Comparison of ENCODE assay signal across 1 cellular context in genomic region chr4:176291748-176292147, GRCh38.
TF ChIP-seq lines count a peak whose summit lies in the region.

No MANE protein-coding gene starts in this region.

TF ChIP-seq in K562, 482 proteins besides CTCF, POLR2A, EP300 and RAD21 (continues in another document):
- TF ChIP-seq SMARCA4 (IDR thresholded peaks at IDR 0.05) (0 out of 2 replicates have a peak, but pooled peaks have one; percentile 33), ZNF274 (IDR thresholded peaks at IDR 0.05; ENCODE audit: borderline replicate concordance, low read depth, low read length) (no peak), XRCC4 (IDR thresholded peaks at IDR 0.05; ENCODE audit: extremely low read depth, insufficient read depth, insufficient read length) (no peak), TFE3 (CRISPR knock-in tag; IDR thresholded peaks at IDR 0.05) (no peak), ZNF507 (tag; conservative IDR thresholded peaks at IDR 0.05) (no peak), ILF3 (IDR thresholded peaks at IDR 0.05; ENCODE audit: borderline replicate concordance) (no peak), ARHGAP35 (IDR thresholded peaks at IDR 0.05; ENCODE audit: partially characterized antibody) (no peak), C11orf30 (IDR thresholded peaks at IDR 0.05; ENCODE audit: low read depth) (peak; percentile 74), CEBPZ (IDR thresholded peaks at IDR 0.05; ENCODE audit: borderline replicate concordance, low read depth, low read length) (no peak), GATAD2B (IDR thresholded peaks at IDR 0.05; ENCODE audit: borderline replicate concordance) (no peak), BRF2 (IDR thresholded peaks at IDR 0.05; ENCODE audit: borderline replicate concordance, insufficient read depth, insufficient read length) (no peak), PPARD (CRISPR knock-in tag; IDR thresholded peaks at IDR 0.05) (no peak), ZNF24 (IDR thresholded peaks at IDR 0.05) (no peak), PTTG1 (tag; IDR thresholded peaks at IDR 0.05; ENCODE audit: low read depth) (no peak), CBX8 (IDR thresholded peaks at IDR 0.05; ENCODE audit: borderline replicate concordance, extremely low read depth, low read depth, low read length, poor library complexity, severe bottlenecking) (no peak), ARID1B (IDR thresholded peaks at IDR 0.05) (peak; percentile 55; the same call in 1 of the 2 replicates), STAT5A (IDR thresholded peaks at IDR 0.05; ENCODE audit: borderline replicate concordance, low read length) (peak; percentile 43; the same call in 1 of the 2 replicates), ZNF232 (CRISPR knock-in tag; IDR thresholded peaks at IDR 0.05) (no peak), E2F5 (CRISPR knock-in tag; IDR thresholded peaks at IDR 0.05) (no peak), ZNF77 (CRISPR knock-in tag; IDR thresholded peaks at IDR 0.05) (no peak), SMAD1 (IDR thresholded peaks at IDR 0.05; ENCODE audit: low read depth, low read length, partially characterized antibody) (no peak), POLR3G (IDR thresholded peaks at IDR 0.05; ENCODE audit: extremely low read depth, insufficient read length, insufficient replicate concordance) (no peak), NELFE (IDR thresholded peaks at IDR 0.05; ENCODE audit: insufficient read depth, insufficient read length) (no peak), RBM14 (IDR thresholded peaks at IDR 0.05; ENCODE audit: borderline replicate concordance, insufficient read depth, low read depth, low read length) (no peak), NEUROD1 (IDR thresholded peaks at IDR 0.05; ENCODE audit: borderline replicate concordance, low read depth, low read length, partially characterized antibody) (no peak), NFE2 (IDR thresholded peaks at IDR 0.05; ENCODE audit: low read depth) (peak; percentile 34; the same call in 1 of the 2 replicates), ZNF445 (CRISPR knock-in tag; IDR thresholded peaks at IDR 0.05; ENCODE audit: low read depth) (no peak), SMARCC2 (IDR thresholded peaks at IDR 0.05; ENCODE audit: low read depth) (no peak), ETV5 (CRISPR knock-in tag; IDR thresholded peaks at IDR 0.05; ENCODE audit: low read depth) (no peak), CBFA2T3 (IDR thresholded peaks at IDR 0.05) (no peak), ZNF830 (CRISPR knock-in tag; IDR thresholded peaks at IDR 0.05) (no peak), DPF2 (IDR thresholded peaks at IDR 0.05) (peak; percentile 56; the same call in 1 of the 2 replicates), MAFG (tag; conservative IDR thresholded peaks at IDR 0.05) (peak; percentile 33), MED1 (CRISPR knock-in tag; IDR thresholded peaks at IDR 0.05; ENCODE audit: borderline replicate concordance) (no peak), BACH1 (tag; IDR thresholded peaks at IDR 0.05) (no peak), ZNF408 (CRISPR knock-in tag; IDR thresholded peaks at IDR 0.05; ENCODE audit: low read depth) (no peak), HNRNPK (IDR thresholded peaks at IDR 0.05; ENCODE audit: low read depth, low read length, poor library complexity, severe bottlenecking) (no peak), TAF9B (IDR thresholded peaks at IDR 0.05; ENCODE audit: partially characterized antibody) (peak; percentile 26), RHOXF2B (CRISPR knock-in tag; conservative IDR thresholded peaks at IDR 0.05) (no peak), ZNF436 (CRISPR knock-in tag; IDR thresholded peaks at IDR 0.05) (no peak), TSHZ1 (CRISPR knock-in tag; IDR thresholded peaks at IDR 0.05) (no peak), IFI16 (CRISPR knock-in tag; IDR thresholded peaks at IDR 0.05) (no peak), SMARCE1 (IDR thresholded peaks at IDR 0.05) (0 out of 2 replicates have a peak, but pooled peaks have one; percentile 25), ZNF583 (CRISPR knock-in tag; IDR thresholded peaks at IDR 0.05) (no peak), MXI1 (IDR thresholded peaks at IDR 0.05; ENCODE audit: low read depth, low read length) (no peak), HDGF (IDR thresholded peaks at IDR 0.05) (no peak), HNRNPH1 (optimal IDR thresholded peaks at IDR 0.05; ENCODE audit: low read depth, low read length) (no peak), TOE1 (IDR thresholded peaks at IDR 0.05; ENCODE audit: borderline replicate concordance) (no peak), TOE1 (CRISPR knock-in tag; IDR thresholded peaks at IDR 0.05; ENCODE audit: borderline replicate concordance, low read depth) (no peak), YY1 (IDR thresholded peaks at IDR 0.05; ENCODE audit: borderline replicate concordance in 1 of 3, control insufficient read depth in 1 of 3, extremely low read depth in 1 of 3, insufficient read depth in 3 of 3, insufficient read length in 1 of 3, insufficient replicate concordance in 2 of 3, low read depth in 1 of 3, low read length in 2 of 3) (no peak), ZNF785 (CRISPR knock-in tag; IDR thresholded peaks at IDR 0.05) (no peak), OTX1 (CRISPR knock-in tag; IDR thresholded peaks at IDR 0.05) (no peak), BMI1 (IDR thresholded peaks at IDR 0.05; ENCODE audit: low read length) (no peak), THRAP3 (IDR thresholded peaks at IDR 0.05; ENCODE audit: borderline replicate concordance) (no peak), HDAC1 (IDR thresholded peaks at IDR 0.05) (no peak), HDAC3 (IDR thresholded peaks at IDR 0.05; ENCODE audit: borderline replicate concordance, partially characterized antibody) (no peak)
- TF ChIP-seq, protein P1, sequence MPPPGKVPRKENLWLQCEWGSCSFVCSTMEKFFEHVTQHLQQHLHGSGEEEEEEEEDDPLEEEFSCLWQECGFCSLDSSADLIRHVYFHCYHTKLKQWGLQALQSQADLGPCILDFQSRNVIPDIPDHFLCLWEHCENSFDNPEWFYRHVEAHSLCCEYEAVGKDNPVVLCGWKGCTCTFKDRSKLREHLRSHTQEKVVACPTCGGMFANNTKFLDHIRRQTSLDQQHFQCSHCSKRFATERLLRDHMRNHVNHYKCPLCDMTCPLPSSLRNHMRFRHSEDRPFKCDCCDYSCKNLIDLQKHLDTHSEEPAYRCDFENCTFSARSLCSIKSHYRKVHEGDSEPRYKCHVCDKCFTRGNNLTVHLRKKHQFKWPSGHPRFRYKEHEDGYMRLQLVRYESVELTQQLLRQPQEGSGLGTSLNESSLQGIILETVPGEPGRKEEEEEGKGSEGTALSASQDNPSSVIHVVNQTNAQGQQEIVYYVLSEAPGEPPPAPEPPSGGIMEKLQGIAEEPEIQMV (tag; conservative IDR thresholded peaks at IDR 0.05; ENCODE audit: low read depth), result no peak
- TF ChIP-seq, protein P2, sequence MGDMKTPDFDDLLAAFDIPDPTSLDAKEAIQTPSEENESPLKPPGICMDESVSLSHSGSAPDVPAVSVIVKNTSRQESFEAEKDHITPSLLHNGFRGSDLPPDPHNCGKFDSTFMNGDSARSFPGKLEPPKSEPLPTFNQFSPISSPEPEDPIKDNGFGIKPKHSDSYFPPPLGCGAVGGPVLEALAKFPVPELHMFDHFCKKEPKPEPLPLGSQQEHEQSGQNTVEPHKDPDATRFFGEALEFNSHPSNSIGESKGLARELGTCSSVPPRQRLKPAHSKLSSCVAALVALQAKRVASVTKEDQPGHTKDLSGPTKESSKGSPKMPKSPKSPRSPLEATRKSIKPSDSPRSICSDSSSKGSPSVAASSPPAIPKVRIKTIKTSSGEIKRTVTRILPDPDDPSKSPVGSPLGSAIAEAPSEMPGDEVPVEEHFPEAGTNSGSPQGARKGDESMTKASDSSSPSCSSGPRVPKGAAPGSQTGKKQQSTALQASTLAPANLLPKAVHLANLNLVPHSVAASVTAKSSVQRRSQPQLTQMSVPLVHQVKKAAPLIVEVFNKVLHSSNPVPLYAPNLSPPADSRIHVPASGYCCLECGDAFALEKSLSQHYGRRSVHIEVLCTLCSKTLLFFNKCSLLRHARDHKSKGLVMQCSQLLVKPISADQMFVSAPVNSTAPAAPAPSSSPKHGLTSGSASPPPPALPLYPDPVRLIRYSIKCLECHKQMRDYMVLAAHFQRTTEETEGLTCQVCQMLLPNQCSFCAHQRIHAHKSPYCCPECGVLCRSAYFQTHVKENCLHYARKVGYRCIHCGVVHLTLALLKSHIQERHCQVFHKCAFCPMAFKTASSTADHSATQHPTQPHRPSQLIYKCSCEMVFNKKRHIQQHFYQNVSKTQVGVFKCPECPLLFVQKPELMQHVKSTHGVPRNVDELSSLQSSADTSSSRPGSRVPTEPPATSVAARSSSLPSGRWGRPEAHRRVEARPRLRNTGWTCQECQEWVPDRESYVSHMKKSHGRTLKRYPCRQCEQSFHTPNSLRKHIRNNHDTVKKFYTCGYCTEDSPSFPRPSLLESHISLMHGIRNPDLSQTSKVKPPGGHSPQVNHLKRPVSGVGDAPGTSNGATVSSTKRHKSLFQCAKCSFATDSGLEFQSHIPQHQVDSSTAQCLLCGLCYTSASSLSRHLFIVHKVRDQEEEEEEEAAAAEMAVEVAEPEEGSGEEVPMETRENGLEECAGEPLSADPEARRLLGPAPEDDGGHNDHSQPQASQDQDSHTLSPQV (IDR thresholded peaks at IDR 0.05), result peak; percentile 29; the same call in 1 of the 2 replicates
